In the genomic region with DNA sequence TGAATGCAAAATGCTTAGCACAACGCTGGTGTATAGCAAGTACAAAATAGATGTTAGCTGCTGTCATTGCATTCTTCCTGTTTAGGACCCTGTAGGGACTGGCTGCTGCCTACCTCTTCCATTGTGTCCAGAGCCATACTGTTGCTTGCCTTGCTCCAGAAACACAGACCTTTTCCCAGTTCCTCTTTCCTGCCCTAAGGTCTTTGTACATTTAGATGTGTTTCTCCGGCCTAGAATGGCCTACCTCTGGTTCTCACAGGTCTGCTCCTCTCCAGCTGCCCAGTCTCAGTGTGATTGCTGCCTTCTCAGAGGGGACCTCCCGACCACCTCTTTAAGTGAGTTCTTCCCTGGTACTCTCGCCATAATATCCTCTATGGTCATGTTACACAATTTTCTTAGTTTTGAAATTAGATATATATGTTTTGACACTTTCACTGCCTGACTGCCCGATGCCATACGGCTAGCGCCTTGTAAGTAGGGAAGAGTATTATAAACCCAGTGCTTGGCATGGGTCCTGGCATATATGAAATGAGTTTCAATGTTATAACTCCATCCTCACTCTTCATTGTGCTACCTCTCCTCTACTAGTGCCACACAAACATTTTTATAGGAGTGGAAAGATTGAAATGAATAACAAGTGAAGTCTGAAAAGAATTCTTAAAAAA, we compare ENCODE assay signal across 1 cellular context.
TF ChIP-seq lines count a peak whose summit lies in the region.

No MANE protein-coding gene starts in this region.

TF ChIP-seq in WTC11, 78 proteins besides CTCF, POLR2A, EP300 and RAD21 (continued from another document):
- TF ChIP-seq ZNF425 (CRISPR knock-in tag; conservative IDR thresholded peaks at IDR 0.05): no peak
TF ChIP-seq in WTC11: peak in this region for 0.
